In the genomic region with DNA sequence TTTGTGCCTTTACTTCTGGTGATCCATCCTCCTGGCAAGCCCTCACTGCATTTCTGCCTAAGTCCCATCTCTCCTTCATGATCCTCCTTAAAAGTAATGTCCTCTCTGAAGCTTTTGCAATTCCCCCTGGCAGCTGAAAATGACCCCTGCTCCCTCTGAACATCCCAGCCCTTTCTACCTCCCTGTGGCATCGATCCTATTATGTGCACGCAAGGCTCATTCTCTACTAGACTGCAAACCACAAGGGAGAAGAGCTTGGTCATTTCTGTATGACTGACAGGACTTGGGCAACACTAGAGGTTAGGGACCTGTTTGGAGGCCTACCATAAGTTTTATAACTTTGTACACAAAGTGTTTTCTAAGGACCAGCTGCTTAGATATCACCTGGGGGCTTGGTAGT, we compare ENCODE assay signal across 15 cellular contexts.
"Had no signal": no experiment of that assay in that cellular context is flagged by ENCODE, and none has a peak within 500 bp of the region (broad histone marks: within the 10 kb centered on the region; RNA-seq: fewer than 3 reads in every experiment).

No MANE protein-coding gene starts in this region.

- H3K4me1 ChIP-seq: colonic mucosa had no signal

- H3K4me3 ChIP-seq: cardiac muscle cell, colonic mucosa, mucosa of descending colon, right lobe of liver, thoracic aorta had no signal

- H3K27me3 ChIP-seq: cardiac muscle cell, colonic mucosa, right lobe of liver had no signal

- ATAC-seq: naive thymus-derived CD8-positive, alpha-beta T cell had no signal

- H3K9me3 ChIP-seq: colonic mucosa, mucosa of descending colon, right lobe of liver, thoracic aorta had no signal

- H3K4me3 Mint-ChIP-seq: activated naive CD8-positive, alpha-beta T cell; activated T-cell treated with anti-CD3 and anti-CD28 coated beads, Interleukin-2, amount 50 U/mL, for 24 hours; naive thymus-derived CD8-positive, alpha-beta T cell; stimulated activated naive CD8-positive, alpha-beta T cell treated with anti-CD3 and anti-CD28 coated beads, Interleukin-15, Interleukin-2, amounts not matched to agents 100 ng/mL and 50 ng/mL, for 24 hours had no signal

- H3K27ac Mint-ChIP-seq: activated naive CD8-positive, alpha-beta T cell; activated T-cell treated with anti-CD3 and anti-CD28 coated beads, Interleukin-2, amount 50 U/mL, for 24 hours; naive thymus-derived CD8-positive, alpha-beta T cell; stimulated activated naive CD8-positive, alpha-beta T cell treated with anti-CD3 and anti-CD28 coated beads, Interleukin-15, Interleukin-2, amounts not matched to agents 100 ng/mL and 50 ng/mL, for 24 hours had no signal

- H3K27ac ChIP-seq: cardiac muscle cell, colonic mucosa, right lobe of liver, thoracic aorta had no signal

- H3K9me3 Mint-ChIP-seq: activated T-cell treated with anti-CD3 and anti-CD28 coated beads, Interleukin-2, amount 50 U/mL, for 24 hours; naive thymus-derived CD8-positive, alpha-beta T cell; stimulated activated naive CD8-positive, alpha-beta T cell treated with anti-CD3 and anti-CD28 coated beads, Interleukin-15, Interleukin-2, amounts not matched to agents 100 ng/mL and 50 ng/mL, for 24 hours had no signal

- H3K4me1 Mint-ChIP-seq: naive thymus-derived CD8-positive, alpha-beta T cell had no signal

- H3K27me3 Mint-ChIP-seq: activated naive CD8-positive, alpha-beta T cell; naive thymus-derived CD8-positive, alpha-beta T cell; stimulated activated naive CD8-positive, alpha-beta T cell treated with anti-CD3 and anti-CD28 coated beads, Interleukin-15, Interleukin-2, amounts not matched to agents 100 ng/mL and 50 ng/mL, for 24 hours had no signal

- H3K36me3 ChIP-seq: cardiac muscle cell, colonic mucosa, right lobe of liver, thoracic aorta had no signal

- DNase-seq: activated CD4-positive, alpha-beta T cell treated with anti-CD3 and anti-CD28 coated beads, Interleukin-2, amount 50 U/mL, for 1 hour; activated CD4-positive, CD25-positive, alpha-beta regulatory T cell; activated effector memory CD4-positive, alpha-beta T cell treated with Interleukin-2 at 50 U/mL for 16 hours; activated T-cell treated with anti-CD3 and anti-CD28 coated beads, Interleukin-2, amount 50 U/mL, for 24 hours; aorta; colonic mucosa; glutamatergic neuron; naive thymus-derived CD8-positive, alpha-beta T cell; right lobe of liver; stimulated activated CD4-positive, alpha-beta T cell treated with anti-CD3 and anti-CD28 coated beads, Interleukin-2, amount 100 ng/mL, for 24 hours had no signal
